In genomic region chr2:143219266-143219665, GRCh38 we compare ENCODE assay signal across 20 cellular contexts.
A peak's percentile ranks its signal among the peaks of the same experiment; 100 is the strongest.
DNase-seq lines count a peak whose midpoint lies in the region; ATAC-seq, FAIRE-seq and TF ChIP-seq lines count a peak whose summit lies in the region.
"Had no signal": no experiment of that assay in that cellular context is flagged by ENCODE, and none has a peak within 500 bp of the region (broad histone marks: within the 10 kb centered on the region; RNA-seq: fewer than 3 reads in every experiment).

No MANE protein-coding gene starts in this region.

- H3K9me3 Mint-ChIP-seq in CD4-positive, CD25-positive, alpha-beta regulatory T cell, result no peaks in the 10 kb centered on the region
- no peaks in the 10 kb centered on the region for H3K9me3 Mint-ChIP-seq in memory B cell
- H3K9me3 Mint-ChIP-seq: CD14-positive monocyte had no signal

- TF ChIP-seq CTCF in D721Med (IDR thresholded peaks at IDR 0.05; ENCODE audit: insufficient read depth, missing control alignments) (no peak), GM10248 (IDR thresholded peaks at IDR 0.05; ENCODE audit: control extremely low read depth, extremely low read depth, low read depth, missing control alignments) (no peak), GM10266 (IDR thresholded peaks at IDR 0.05; ENCODE audit: control insufficient read depth, insufficient read depth, low read depth, missing control alignments) (no peak)

- peak overlapping the region in 2 of 3 donors; percentile 3 to 11 for H3K27ac Mint-ChIP-seq in CD4-positive, CD25-positive, alpha-beta regulatory T cell
- H3K27ac Mint-ChIP-seq in memory B cell, result peak overlapping the region; percentile 78
- H3K27ac Mint-ChIP-seq: CD14-positive monocyte had no signal

- H3K9me3 ChIP-seq in CD4-positive, CD25-positive, alpha-beta regulatory T cell (ENCODE audit: control insufficient read depth in 2 of 2, low read length in 2 of 2), result no peaks in the 10 kb centered on the region

- H3K4me1 Mint-ChIP-seq in CD4-positive, CD25-positive, alpha-beta regulatory T cell, result peaks cover 33 to 66% (median 55%) of the 10 kb centered on the region in 4 donors
- peaks cover 25% of the 10 kb centered on the region for H3K4me1 Mint-ChIP-seq in memory B cell

- no peaks in the 10 kb centered on the region for H3K27me3 Mint-ChIP-seq in CD4-positive, CD25-positive, alpha-beta regulatory T cell
- no peaks in the 10 kb centered on the region for H3K27me3 Mint-ChIP-seq in memory B cell

- no peaks in the 10 kb centered on the region for H3K27me3 ChIP-seq in CD4-positive, CD25-positive, alpha-beta regulatory T cell (ENCODE audit: control insufficient read depth, insufficient read depth, low read length)

- POLR2A ChIA-PET in GM10248 (lab: Yijun Ruan, JAX), result no interaction called here

- no peak for ATAC-seq in CD4-positive, CD25-positive, alpha-beta regulatory T cell (ENCODE audit: low read depth in 2 of 2)
- no peak for ATAC-seq in memory B cell (ENCODE audit: low read depth)
- ATAC-seq: GM12878, HepG2 had no signal

- H3K27ac ChIP-seq in CD4-positive, CD25-positive, alpha-beta regulatory T cell (ENCODE audit: insufficient read depth, low read length, poor library complexity, severe bottlenecking), result no peak overlapping the region
- H3K27ac ChIP-seq: GM23248, RWPE1 had no signal

- peaks cover 26% of the 10 kb centered on the region for H3K36me3 Mint-ChIP-seq in CD4-positive, CD25-positive, alpha-beta regulatory T cell
- peaks cover 30% of the 10 kb centered on the region for H3K36me3 Mint-ChIP-seq in memory B cell

- H3K4me3 ChIP-seq in CD4-positive, CD25-positive, alpha-beta regulatory T cell (ENCODE audit: low read depth, low read length), result no peak overlapping the region
- H3K4me3 ChIP-seq: GM12878, GM23248 had no signal

- peak; percentile 16 for FAIRE-seq in D721Med (lab: Jason Lieb, UNC)
- FAIRE-seq: GM12878, HepG2 had no signal

- CTCF ChIA-PET in GM10248 (lab: Yijun Ruan, JAX), result interaction anchor here (1.3 to 2.0 kb wide), 2 partner anchors 21 to 109 kb away, joined by 5 to 6 read pairs; no protein-coding TSS in a partner anchor

- no peak for DNase-seq in CD4-positive, CD25-positive, alpha-beta regulatory T cell
- DNase-seq in D721Med (ENCODE audit: insufficient read length, low spot score) (no peak), NCI-H526 treated with DMSO at 0.1 percent for 48 hours (lab: John Stamatoyannopoulos, UW) (peak; percentile 93), memory B cell (ENCODE audit: low spot score in 2 of 2) (no peak), GM10248 (ENCODE audit: extremely low spot score) (no peak), GM10266 (ENCODE audit: extremely low spot score) (no peak)
- DNase-seq in effector CD8-positive, alpha-beta T cell (lab: John Stamatoyannopoulos, UW), result no peak
- DNase-seq: Calu3, DMS79 treated with DMSO at 0.1 percent for 48 hours, GM23248, HCEC 1CT, KG1, NCI-H1436 treated with DMSO at 0.1 percent for 48 hours, NCI-H2081 treated with DMSO at 0.1 percent for 48 hours, NCI-H2227 treated with DMSO at 0.1 percent for 48 hours, NCI-H774 had no signal

- H3K4me1 ChIP-seq in CD4-positive, CD25-positive, alpha-beta regulatory T cell (ENCODE audit: control insufficient read depth, insufficient read depth, low read length, poor library complexity, severe bottlenecking), result peaks cover 12% of the 10 kb centered on the region

- H3K4me3 Mint-ChIP-seq in CD4-positive, CD25-positive, alpha-beta regulatory T cell, result no peak overlapping the region
- no peak overlapping the region for H3K4me3 Mint-ChIP-seq in memory B cell
- H3K4me3 Mint-ChIP-seq: CD14-positive monocyte had no signal

- peaks cover 40% of the 10 kb centered on the region for H3K36me3 ChIP-seq in CD4-positive, CD25-positive, alpha-beta regulatory T cell (ENCODE audit: control insufficient read depth, insufficient read depth, low read length)
